23 cellular contexts compared by ENCODE assay signal in genomic region chr2:236293241-236293810, GRCh38. TPM values are rescaled to one million over a fixed set of nuclear protein-coding genes. Genes with fewer than 3 reads are reported as not detected.
DNase-seq lines count a peak whose midpoint lies in the region; ATAC-seq and TF ChIP-seq lines count a peak whose summit lies in the region.
"Had no signal": no experiment of that assay in that cellular context is flagged by ENCODE, and none has a peak within 500 bp of the region (broad histone marks: within the 10 kb centered on the region; RNA-seq: fewer than 3 reads in every experiment).

No MANE protein-coding gene starts in this region.

- H3K27me3 Mint-ChIP-seq in neural progenitor cell (ENCODE audit: insufficient read depth, low read depth) = peaks cover 9% of the 10 kb centered on the region

- H3K36me3 Mint-ChIP-seq in neural progenitor cell = no peaks in the 10 kb centered on the region
- H3K36me3 Mint-ChIP-seq: CD14-positive monocyte; CD8-positive, alpha-beta memory T cell had no signal

- H3K27me3 ChIP-seq in esophagus muscularis mucosa (no peaks in the 10 kb centered on the region), neural progenitor cell (no peaks in the 10 kb centered on the region), upper lobe of right lung (no peaks in the 10 kb centered on the region)
- H3K27me3 ChIP-seq: BLaER1 treated with 17β-estradiol and CSF1 and Interleukin-3, amounts not matched to agents 10 nM and 100 nM had no signal

- intact Hi-C loops in esophagus muscularis mucosa (cut with DNase I) (no loop called here), upper lobe of right lung (cut with DNase I) (no loop called here)

- H3K79me2 ChIP-seq in neural progenitor cell (ENCODE audit: low read depth) = no peaks in the 10 kb centered on the region

- ATAC-seq in upper lobe of right lung = peak; percentile 15
- ATAC-seq: A549, GM12878, GM23338, HCT116 had no signal

- H3K4me1 ChIP-seq in esophagus muscularis mucosa = peaks cover 0 to 10% (median 3%) of the 10 kb centered on the region in 4 donors
- H3K4me1 ChIP-seq in neural progenitor cell = no peaks in the 10 kb centered on the region
- H3K4me1 ChIP-seq in upper lobe of right lung = no peaks in the 10 kb centered on the region
- H3K4me1 ChIP-seq: A549, BE2C had no signal

- TF ChIP-seq CTCF in coronary artery (IDR thresholded peaks at IDR 0.05) (no peak), esophagus muscularis mucosa (IDR thresholded peaks at IDR 0.05) (no peak), neural progenitor cell (IDR thresholded peaks at IDR 0.05) (no peak), upper lobe of right lung (IDR thresholded peaks at IDR 0.05) (no peak)

- H3K4me2 ChIP-seq in neural progenitor cell = no peak overlapping the region
- H3K4me2 ChIP-seq: A549; BLaER1 treated with 17β-estradiol and CSF1 and Interleukin-3, amounts not matched to agents 10 nM and 100 nM; GM23338 had no signal

- no peak overlapping the region for H3K9ac ChIP-seq in neural progenitor cell
- H3K9ac ChIP-seq: BLaER1 treated with 17β-estradiol and CSF1 and Interleukin-3, amounts not matched to agents 10 nM and 100 nM had no signal

- H3K27ac Mint-ChIP-seq in neural progenitor cell = peak overlapping the region; percentile 32
- H3K27ac Mint-ChIP-seq: CD14-positive monocyte; CD4-positive, alpha-beta T cell; GM23338 had no signal

- TF ChIP-seq POLR2A in esophagus muscularis mucosa (IDR thresholded peaks at IDR 0.05; ENCODE audit: low read depth) (no peak), erythroblast (IDR thresholded peaks at IDR 0.05; ENCODE audit: low read length) (no peak)

- H3K9me3 ChIP-seq in esophagus muscularis mucosa (no peaks in the 10 kb centered on the region), neural progenitor cell (ENCODE audit: low read depth) (no peaks in the 10 kb centered on the region), upper lobe of right lung (no peaks in the 10 kb centered on the region)
- H3K9me3 ChIP-seq: A549, BE2C had no signal

- H3K27ac ChIP-seq in coronary artery (no peak overlapping the region), esophagus muscularis mucosa (replicated peaks in 1 of 4) (no peak overlapping the region), neural progenitor cell (no peak overlapping the region), upper lobe of right lung (no peak overlapping the region)
- H3K27ac ChIP-seq: A549; BLaER1 treated with 17β-estradiol and CSF1 and Interleukin-3, amounts not matched to agents 10 nM and 100 nM had no signal

- TF ChIP-seq EP300 in esophagus muscularis mucosa (IDR thresholded peaks at IDR 0.05) = no peak

- H3K4me3 ChIP-seq in coronary artery = no peak overlapping the region
- H3K4me3 ChIP-seq in esophagus muscularis mucosa = no peak overlapping the region
- no peak overlapping the region for H3K4me3 ChIP-seq in neural progenitor cell
- H3K4me3 ChIP-seq in upper lobe of right lung = no peak overlapping the region
- H3K4me3 ChIP-seq: A549; BLaER1 treated with 17β-estradiol and CSF1 and Interleukin-3, amounts not matched to agents 10 nM and 100 nM; GM12878; GM23338 had no signal

- H3K9me3 Mint-ChIP-seq in neural progenitor cell = no peaks in the 10 kb centered on the region
- H3K9me3 Mint-ChIP-seq: CD4-positive, alpha-beta T cell; CD8-positive, alpha-beta memory T cell; GM23338 had no signal

- H3F3A ChIP-seq in neural progenitor cell (ENCODE audit: low read depth) = no peaks in the 10 kb centered on the region

- DNase-seq in coronary artery (ENCODE audit: low spot score) = peak; percentile 26
- peak; percentile 64 for DNase-seq in esophagus muscularis mucosa (ENCODE audit: extremely low spot score)
- no peak for DNase-seq in neural progenitor cell (ENCODE audit: low spot score)
- no peak for DNase-seq in upper lobe of right lung
- no peak for DNase-seq in NCI-H1048 (lab: John Stamatoyannopoulos, UW)
- no peak for DNase-seq in NCI-H526 (lab: John Stamatoyannopoulos, UW)
- DNase-seq in erythroblast (lab: John Stamatoyannopoulos, UW) = no peak
- DNase-seq: 8988T; ACHN; AML-193; BE2C; CD4-positive, alpha-beta T cell; CD8-positive, alpha-beta memory T cell; DMS 273 treated with DMSO at 0.1 percent for 48 hours; DMS79; EL; GDM1 had no signal

- H3K4me3 Mint-ChIP-seq in neural progenitor cell = no peak overlapping the region
- H3K4me3 Mint-ChIP-seq: CD14-positive monocyte; CD4-positive, alpha-beta T cell; CD8-positive, alpha-beta memory T cell; GM23338 had no signal

- H3K4me1 Mint-ChIP-seq in neural progenitor cell = no peaks in the 10 kb centered on the region
- H3K4me1 Mint-ChIP-seq: CD14-positive monocyte; CD8-positive, alpha-beta memory T cell; GM23338 had no signal

- H3K36me3 ChIP-seq in esophagus muscularis mucosa (no peaks in the 10 kb centered on the region), neural progenitor cell (no peaks in the 10 kb centered on the region), upper lobe of right lung (no peaks in the 10 kb centered on the region)
- H3K36me3 ChIP-seq: BE2C; BLaER1 treated with 17β-estradiol and CSF1 and Interleukin-3, amounts not matched to agents 10 nM and 100 nM had no signal

- H2AFZ ChIP-seq in neural progenitor cell (replicated peaks) = no peak overlapping the region
- H2AFZ ChIP-seq: GM23338 had no signal

- H4K20me1 ChIP-seq in neural progenitor cell (ENCODE audit: low read depth) = no peaks in the 10 kb centered on the region
- H4K20me1 ChIP-seq: BLaER1 treated with 17β-estradiol and CSF1 and Interleukin-3, amounts not matched to agents 10 nM and 100 nM had no signal

- WGBS in esophagus muscularis mucosa = 83% methylated on average over 5 of the region's 6 CpGs

RNA-seq across cellular contexts. Expression of gene ASB18, which starts 29.1 kb away (rescaled TPM):
- total RNA-seq in esophagus muscularis mucosa = not detected
- not detected in 2 replicates for total RNA-seq in neural progenitor cell (ENCODE audit: low replicate concordance)
- not detected for total RNA-seq in upper lobe of right lung
- total RNA-seq: CD4-positive, alpha-beta T cell; CD8-positive, alpha-beta memory T cell; GM12878; GM23338 had no signal

Comparison
In these comparisons a context has a peak if more than half of its experiments do, and no peak if none do; other contexts are left out.
1. DNase-seq: peak in coronary artery (single experiment) and esophagus muscularis mucosa (single experiment); none in neural progenitor cell (single experiment), upper lobe of right lung (single experiment), NCI-H1048 (single experiment), NCI-H526 (0 of 2) and erythroblast (0 of 2).